ENCODE assay signal across 26 cellular contexts in the genomic region with DNA sequence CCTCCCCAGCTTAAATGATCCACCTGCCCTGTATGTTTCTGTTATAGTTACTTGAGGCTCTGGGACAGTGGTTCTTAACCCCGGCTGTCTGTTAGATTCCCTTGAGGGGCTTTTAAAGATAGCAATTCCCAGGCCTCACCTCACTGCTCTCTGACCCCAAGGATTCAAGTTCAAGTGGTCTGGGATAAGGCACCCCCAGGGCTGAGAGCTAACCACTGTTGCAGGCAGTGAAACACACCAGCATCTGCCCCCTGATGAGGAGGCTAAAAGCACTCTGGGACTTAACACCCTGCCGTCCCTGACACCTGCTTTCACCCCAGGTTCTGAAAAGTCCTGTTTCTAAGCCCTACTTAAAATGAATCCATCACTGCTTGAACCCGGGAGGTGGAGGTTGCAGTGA.
DNase-seq lines count a peak whose midpoint lies in the region; ATAC-seq and TF ChIP-seq lines count a peak whose summit lies in the region.
"Had no signal": no experiment of that assay in that cellular context is flagged by ENCODE, and none has a peak within 500 bp of the region (broad histone marks: within the 10 kb centered on the region; RNA-seq: fewer than 3 reads in every experiment).

No MANE protein-coding gene starts in this region.

- H3K27me3 Mint-ChIP-seq in H9 (ENCODE audit: low read depth) (peaks cover 3% of the 10 kb centered on the region), endodermal cell (ENCODE audit: insufficient read depth) (peaks cover 1% of the 10 kb centered on the region)
- no peaks in the 10 kb centered on the region for H3K27me3 Mint-ChIP-seq in activated naive CD4-positive, alpha-beta T cell treated with anti-CD3 and anti-CD28 coated beads for 36 hours (ENCODE audit: low read depth)
- H3K27me3 Mint-ChIP-seq: activated naive CD8-positive, alpha-beta T cell treated with anti-CD3 and anti-CD28 coated beads, Interleukin-2, amount 10 ng/mL, durations not matched to agents 7 days and 5 days had no signal

- H2AK5ac ChIP-seq in H9 (ENCODE audit: insufficient read length, low read length): no peak overlapping the region

- no peaks in the 10 kb centered on the region for H3K79me2 ChIP-seq in H9 (ENCODE audit: insufficient read depth, low read length)

- H4K5ac ChIP-seq in H9 (ENCODE audit: insufficient read length, low read depth, low read length): no peak overlapping the region

- no peak overlapping the region for H3K4me3 Mint-ChIP-seq in H9
- no peak overlapping the region for H3K4me3 Mint-ChIP-seq in endodermal cell
- H3K4me3 Mint-ChIP-seq in activated naive CD4-positive, alpha-beta T cell treated with anti-CD3 and anti-CD28 coated beads for 36 hours: no peak overlapping the region
- H3K4me3 Mint-ChIP-seq: activated naive CD8-positive, alpha-beta T cell treated with anti-CD3 and anti-CD28 coated beads, Interleukin-2, amount 10 ng/mL, durations not matched to agents 7 days and 5 days; central memory CD8-positive, alpha-beta T cell; WTC11 had no signal

- no peak overlapping the region for H3T11ph ChIP-seq in H9 (ENCODE audit: low read length)

- H3K36me3 Mint-ChIP-seq in H9 (ENCODE audit: insufficient read depth in 1 of 3, low read depth in 3 of 3) (peaks cover 0 to 1% (median 0%) of the 10 kb centered on the region in 3 experiments; a peak in 3 of 7 replicates), endodermal cell (ENCODE audit: low read depth) (no peaks in the 10 kb centered on the region)
- H3K36me3 Mint-ChIP-seq in activated naive CD4-positive, alpha-beta T cell treated with anti-CD3 and anti-CD28 coated beads for 36 hours (ENCODE audit: low read depth): no peaks in the 10 kb centered on the region
- H3K36me3 Mint-ChIP-seq: activated naive CD8-positive, alpha-beta T cell treated with anti-CD3 and anti-CD28 coated beads, Interleukin-2, amount 10 ng/mL, durations not matched to agents 7 days and 5 days had no signal

- no peaks in the 10 kb centered on the region for H3K23me2 ChIP-seq in H9 (ENCODE audit: insufficient read length, low read depth, low read length, poor library complexity, severe bottlenecking)

- H4K91ac ChIP-seq in H9 (ENCODE audit: insufficient read length, low read depth, low read length): no peak overlapping the region

- H4K20me1 ChIP-seq in H9 (ENCODE audit: control insufficient read depth, insufficient read depth, insufficient read length): no peaks in the 10 kb centered on the region

- CTCF ChIA-PET in AG04450 (lab: Charles Lee): interaction anchor here (1.3 to 2.2 kb wide), 3 partner anchors 9 to 14 kb away, joined by 3 to 15 read pairs (median 3); no protein-coding TSS in a partner anchor
- CTCF ChIA-PET in activated naive CD4-positive, alpha-beta T cell treated with anti-CD3 and anti-CD28 coated beads for 36 hours (lab: Charles Lee): interaction anchor here (1.5 to 2.5 kb wide), 3 partner anchors 14 to 236 kb away, joined by 3 to 8 read pairs (median 4); no protein-coding TSS in a partner anchor

- POLR2A ChIA-PET in AG04450 (lab: Yijun Ruan, JAX): interaction anchor here (0.5 to 1.4 kb wide), 2 partner anchors 166 to 245 kb away, joined by 4 to 6 read pairs; no protein-coding TSS in a partner anchor

- no peak overlapping the region for H2BK120ac ChIP-seq in H9 (ENCODE audit: low read depth, low read length, poor library complexity, severe bottlenecking)

- H4K8ac ChIP-seq in H9 (replicated peaks; ENCODE audit: insufficient read length, low read depth, low read length): no peak overlapping the region

- H3K9me3 Mint-ChIP-seq in H9: peaks cover 0 to 3% of the 10 kb centered on the region in 2 experiments; a peak in 1 of 5 replicates
- H3K9me3 Mint-ChIP-seq in endodermal cell: no peaks in the 10 kb centered on the region
- no peaks in the 10 kb centered on the region for H3K9me3 Mint-ChIP-seq in activated naive CD4-positive, alpha-beta T cell treated with anti-CD3 and anti-CD28 coated beads for 36 hours
- H3K9me3 Mint-ChIP-seq: activated naive CD8-positive, alpha-beta T cell treated with anti-CD3 and anti-CD28 coated beads, Interleukin-2, amount 10 ng/mL, durations not matched to agents 7 days and 5 days; central memory CD8-positive, alpha-beta T cell had no signal

- H2BK20ac ChIP-seq in H9 (ENCODE audit: low read depth, low read length, poor library complexity, severe bottlenecking): no peak overlapping the region

- H3K27me3 ChIP-seq in AG04450 (ENCODE audit: control insufficient read depth, insufficient read depth, low read length): no peaks in the 10 kb centered on the region
- H3K27me3 ChIP-seq in H9 (ENCODE audit: insufficient read depth, low read length): no peaks in the 10 kb centered on the region
- H3K27me3 ChIP-seq in endodermal cell (ENCODE audit: control insufficient read depth, insufficient read depth, low read length, poor library complexity, severe bottlenecking): no peaks in the 10 kb centered on the region
- H3K27me3 ChIP-seq in rectal smooth muscle tissue (ENCODE audit: control insufficient read depth, insufficient read depth, low read length): no peaks in the 10 kb centered on the region
- H3K27me3 ChIP-seq: neutrophil, SJCRH30 had no signal

- no peak for TF ChIP-seq CTCF in AG04450 (IDR thresholded peaks at IDR 0.05; ENCODE audit: low read depth, low read length)
- TF ChIP-seq CTCF in H9 (conservative IDR thresholded peaks at IDR 0.05): no peak
- no peak for TF ChIP-seq CTCF in endodermal cell (conservative IDR thresholded peaks at IDR 0.05)

- H3K4ac ChIP-seq in H9 (ENCODE audit: low read depth, low read length): no peak overlapping the region

- H3K9me3 ChIP-seq in AG04450 (ENCODE audit: control insufficient read depth, insufficient read depth, low read length): no peaks in the 10 kb centered on the region
- H3K9me3 ChIP-seq in H9 (ENCODE audit: control insufficient read depth, low read depth, low read length): no peaks in the 10 kb centered on the region
- H3K9me3 ChIP-seq in endodermal cell (ENCODE audit: control insufficient read depth, low read length): no peaks in the 10 kb centered on the region
- H3K9me3 ChIP-seq: neutrophil, SJCRH30 had no signal

- no peak overlapping the region for H3K4me3 ChIP-seq in AG04450 (ENCODE audit: low read depth, low read length)
- no peak overlapping the region for H3K4me3 ChIP-seq in endodermal cell (ENCODE audit: low read length)
- no peak overlapping the region for H3K4me3 ChIP-seq in rectal smooth muscle tissue (ENCODE audit: low read length)
- H3K4me3 ChIP-seq: K562, SJCRH30, smooth muscle cell had no signal

- H3K4me1 ChIP-seq in H9 (ENCODE audit: insufficient read depth, low read length) (peaks cover 2% of the 10 kb centered on the region; the same call in 1 of the 2 replicates), endodermal cell (ENCODE audit: control insufficient read depth, insufficient read depth, low read length) (no peaks in the 10 kb centered on the region), rectal smooth muscle tissue (ENCODE audit: control insufficient read depth, insufficient read depth, low read length) (no peaks in the 10 kb centered on the region)

- H3K56ac ChIP-seq in H9 (ENCODE audit: insufficient read length, low read depth, low read length): no peak overlapping the region

- DNase-seq in AG04450 (ENCODE audit: low read depth, low spot score) (no peak), H9 (peak; percentile 2), endodermal cell (peak; percentile 14), amniotic stem cell (lab: John Stamatoyannopoulos, UW) (no peak)
- no peak for DNase-seq in activated naive CD4-positive, alpha-beta T cell treated with anti-CD3 and anti-CD28 coated beads for 36 hours
- DNase-seq: activated CD4-positive, alpha-beta T cell treated with anti-CD3 and anti-CD28 coated beads, Interleukin-2, amount 50 U/mL, for 1 hour; activated effector memory CD4-positive, alpha-beta T cell treated with Interleukin-2 at 50 U/mL for 16 hours; activated naive CD8-positive, alpha-beta T cell treated with anti-CD3 and anti-CD28 coated beads, Interleukin-2, amount 10 ng/mL, durations not matched to agents 7 days and 5 days; C1 segment of cervical spinal cord; COR-L47; GDM1; HCEC 1CT; kidney glomerular epithelial cell; NCI-H2029; NCI-H526 treated with DMSO at 0.1 percent for 48 hours; SJCRH30; stimulated activated CD4-positive, alpha-beta T cell treated with anti-CD3 and anti-CD28 coated beads, Interleukin-1b, Interleukin-23, amount 100 ng/mL, for 48 hours; trophoblast cell had no signal

- H3K36me3 ChIP-seq in endodermal cell (ENCODE audit: control insufficient read depth, insufficient read depth, low read length): no peaks in the 10 kb centered on the region
- peaks cover 10% of the 10 kb centered on the region for H3K36me3 ChIP-seq in rectal smooth muscle tissue (ENCODE audit: control insufficient read depth, insufficient read depth, low read length)
- H3K36me3 ChIP-seq: SJCRH30 had no signal

- no peak for ATAC-seq in GM21723 (IDR thresholded peaks at IDR 0.05; ENCODE audit: unreplicated experiment)
- ATAC-seq: K562, Panc1, WTC11 had no signal

- H2AFZ ChIP-seq in H9 (ENCODE audit: low read length): no peak overlapping the region

- intact Hi-C loops in activated naive CD4-positive, alpha-beta T cell treated with anti-CD3 and anti-CD28 coated beads for 36 hours (cut with micrococcal nuclease): no loop called here

- no peak overlapping the region for H3K4me2 ChIP-seq in H9 (ENCODE audit: insufficient read depth, insufficient read length, low read length)
- H3K4me2 ChIP-seq: smooth muscle cell had no signal

- H3K9ac ChIP-seq in H9 (ENCODE audit: extremely low read depth, insufficient read length, low read length) (no peak overlapping the region), endodermal cell (ENCODE audit: extremely low read depth, low read length, poor library complexity, severe bottlenecking) (no peak overlapping the region), rectal smooth muscle tissue (ENCODE audit: low read length) (no peak overlapping the region)

- H3K79me1 ChIP-seq in H9 (ENCODE audit: insufficient read depth, low read depth, low read length, poor library complexity, severe bottlenecking): no peaks in the 10 kb centered on the region

- H3K4me1 Mint-ChIP-seq in H9 (peaks cover 13 to 24% of the 10 kb centered on the region in 2 experiments), endodermal cell (no peaks in the 10 kb centered on the region)
- no peaks in the 10 kb centered on the region for H3K4me1 Mint-ChIP-seq in activated naive CD4-positive, alpha-beta T cell treated with anti-CD3 and anti-CD28 coated beads for 36 hours (ENCODE audit: low read depth)
- H3K4me1 Mint-ChIP-seq: central memory CD8-positive, alpha-beta T cell had no signal

- H3K14ac ChIP-seq in H9 (ENCODE audit: insufficient read depth, low read length): no peak overlapping the region

- H3K27ac ChIP-seq in AG04450 (ENCODE audit: low read depth, low read length) (peak overlapping the region; percentile 99), H9 (ENCODE audit: insufficient read length, low read depth, low read length) (no peak overlapping the region), endodermal cell (ENCODE audit: low read depth, low read length) (no peak overlapping the region), rectal smooth muscle tissue (ENCODE audit: low read depth, low read length) (peak overlapping the region; percentile 62)
- H3K27ac ChIP-seq: SJCRH30 had no signal

- no peak overlapping the region for H2BK15ac ChIP-seq in H9 (ENCODE audit: low read depth, low read length)

- no CpG with 5 or more reads among the region's 3 CpGs for WGBS in H9 (ENCODE audit: extremely low coverage, insufficient read length, low lambda C conversion rate)
- WGBS in endodermal cell (ENCODE audit: insufficient coverage in 1 of 2, insufficient read length in 1 of 2), 2 experiments: 73 to 89% methylated on average over 2 to 3 of the region's 3 CpGs

- H2BK5ac ChIP-seq in H9 (ENCODE audit: insufficient read length, low read length): no peak overlapping the region

- no peak overlapping the region for H3K18ac ChIP-seq in H9 (ENCODE audit: insufficient read length, low read depth, low read length)

- H3K27ac Mint-ChIP-seq in H9: no peak overlapping the region
- no peak overlapping the region for H3K27ac Mint-ChIP-seq in endodermal cell
- H3K27ac Mint-ChIP-seq in activated naive CD4-positive, alpha-beta T cell treated with anti-CD3 and anti-CD28 coated beads for 36 hours: no peak overlapping the region
- H3K27ac Mint-ChIP-seq: activated naive CD8-positive, alpha-beta T cell treated with anti-CD3 and anti-CD28 coated beads, Interleukin-2, amount 10 ng/mL, durations not matched to agents 7 days and 5 days; WTC11 had no signal

- no peak overlapping the region for H2BK12ac ChIP-seq in H9 (ENCODE audit: insufficient read length, low read depth, low read length)

- H3K23ac ChIP-seq in H9 (ENCODE audit: insufficient read length, low read depth, low read length): no peak overlapping the region

Comparison
In these comparisons a context has a peak if more than half of its experiments do, and no peak if none do; other contexts are left out.
1. DNase-seq: peak in H9 (single experiment) and endodermal cell (single experiment); none in AG04450 (single experiment), amniotic stem cell (single experiment) and activated naive CD4-positive, alpha-beta T cell treated with anti-CD3 and anti-CD28 coated beads for 36 hours (single experiment).
2. H3K27ac ChIP-seq: peak in AG04450 (single experiment) and rectal smooth muscle tissue (single experiment); none in H9 (single experiment) and endodermal cell (single experiment).